25 cellular contexts compared by ENCODE assay signal in genomic region chr2:241951920-241952319, GRCh38.
"Had no signal": no experiment of that assay in that cellular context is flagged by ENCODE, and none has a peak within 500 bp of the region (broad histone marks: within the 10 kb centered on the region; RNA-seq: fewer than 3 reads in every experiment).

No MANE protein-coding gene starts in this region.

- H3K27ac ChIP-seq: esophagus muscularis mucosa, foreskin keratinocyte, heart left ventricle had no signal

- H3K4me3 Mint-ChIP-seq: activated CD4-positive, alpha-beta T cell treated with anti-CD3 and anti-CD28 coated beads, Interleukin-2, amount 10 ng/mL, durations not matched to agents 7 days and 5 days; activated CD8-positive, alpha-beta T cell treated with anti-CD3 and anti-CD28 coated beads for 36 hours; activated naive CD8-positive, alpha-beta T cell; activated T-cell treated with anti-CD3 and anti-CD28 coated beads, Interleukin-2, amount 50 U/mL, for 4 hours; immature natural killer cell; natural killer cell treated with Interleukin-12 subunit alpha and Interleukin-12 subunit beta and Interleukin-15 and Interleukin-18, amount 100 ng/mL, for 72 hours; T-helper 17 cell had no signal

- H3K4me3 ChIP-seq: esophagus muscularis mucosa, heart left ventricle, smooth muscle cell had no signal

- ATAC-seq: activated CD8-positive, alpha-beta T cell treated with anti-CD3 and anti-CD28 coated beads for 36 hours; activated T-cell treated with anti-CD3 and anti-CD28 coated beads, Interleukin-2, amount 50 U/mL, for 4 hours; foreskin keratinocyte; heart left ventricle; left colon; natural killer cell treated with Interleukin-12 subunit alpha and Interleukin-12 subunit beta and Interleukin-15 and Interleukin-18, amount 100 ng/mL, for 72 hours; T-helper 17 cell had no signal

- H3K9me3 ChIP-seq: esophagus muscularis mucosa, heart left ventricle had no signal

- H3K27ac Mint-ChIP-seq: activated CD4-positive, alpha-beta T cell treated with anti-CD3 and anti-CD28 coated beads, Interleukin-2, amount 10 ng/mL, durations not matched to agents 7 days and 5 days; activated CD8-positive, alpha-beta T cell treated with anti-CD3 and anti-CD28 coated beads for 36 hours; activated naive CD8-positive, alpha-beta T cell; activated T-helper 2 cell treated with anti-CD3 and anti-CD28 coated beads, Interferon-gamma antibody, Interleukin-2, Interleukin-4, amounts not matched to agents 10 μg/mL and 5 μg/mL and 100 μg/mL, durations not matched to agents 14 hours and 24 hours and 36 hours; immature natural killer cell; natural killer cell treated with Interleukin-12 subunit alpha and Interleukin-12 subunit beta and Interleukin-15 and Interleukin-18, amount 100 ng/mL, for 72 hours; progenitor cell of endocrine pancreas; T-helper 17 cell had no signal

- H3K4me1 ChIP-seq: foreskin keratinocyte had no signal

- H3K27me3 Mint-ChIP-seq: activated CD4-positive, alpha-beta T cell treated with anti-CD3 and anti-CD28 coated beads, Interleukin-2, amount 10 ng/mL, durations not matched to agents 7 days and 5 days; activated CD8-positive, alpha-beta T cell treated with anti-CD3 and anti-CD28 coated beads for 36 hours; activated naive CD8-positive, alpha-beta T cell; T-helper 17 cell had no signal

- H3K36me3 Mint-ChIP-seq: activated naive CD8-positive, alpha-beta T cell; natural killer cell treated with Interleukin-12 subunit alpha and Interleukin-12 subunit beta and Interleukin-15 and Interleukin-18, amount 100 ng/mL, for 72 hours had no signal

- H3K9me3 Mint-ChIP-seq: activated CD4-positive, alpha-beta T cell treated with anti-CD3 and anti-CD28 coated beads, Interleukin-2, amount 10 ng/mL, durations not matched to agents 7 days and 5 days; activated CD8-positive, alpha-beta T cell treated with anti-CD3 and anti-CD28 coated beads for 36 hours; activated T-cell treated with anti-CD3 and anti-CD28 coated beads, Interleukin-2, amount 50 U/mL, for 4 hours; activated T-helper 2 cell treated with anti-CD3 and anti-CD28 coated beads, Interferon-gamma antibody, Interleukin-2, Interleukin-4, amounts not matched to agents 10 μg/mL and 5 μg/mL and 100 μg/mL, durations not matched to agents 14 hours and 24 hours and 36 hours; natural killer cell treated with Interleukin-12 subunit alpha and Interleukin-12 subunit beta and Interleukin-15 and Interleukin-18, amount 100 ng/mL, for 72 hours had no signal

- H3K36me3 ChIP-seq: esophagus muscularis mucosa, heart left ventricle had no signal

- H3K4me1 Mint-ChIP-seq: activated CD4-positive, alpha-beta T cell treated with anti-CD3 and anti-CD28 coated beads, Interleukin-2, amount 10 ng/mL, durations not matched to agents 7 days and 5 days had no signal

- DNase-seq: activated CD4-positive, alpha-beta T cell treated with anti-CD3 and anti-CD28 coated beads, Interleukin-2, amount 10 ng/mL, durations not matched to agents 7 days and 5 days; activated CD4-positive, CD25-positive, alpha-beta regulatory T cell treated with anti-CD3 and anti-CD28 coated beads, Interleukin-2, amount 50 U/mL, for 72 hours; activated CD8-positive, alpha-beta T cell treated with anti-CD3 and anti-CD28 coated beads for 36 hours; activated naive CD4-positive, alpha-beta T cell treated with Interleukin-2 at 50 U/mL for 16 hours; activated T-cell treated with anti-CD3 and anti-CD28 coated beads, Interleukin-2, amount 50 U/mL, for 4 hours; anterior cingulate cortex; dermis blood vessel endothelial cell; effector CD4-positive, alpha-beta T cell; foreskin keratinocyte; heart left ventricle; hypothalamus; immature natural killer cell; kidney; left colon; retina; stimulated activated naive CD4-positive, alpha-beta T cell; T-helper 17 cell; T1000; trophoblast cell had no signal
